Comparison of ENCODE assay signal across 30 cellular contexts in genomic region chr9:88623698-88624097, GRCh38.
"Had no signal": no experiment of that assay in that cellular context is flagged by ENCODE, and none has a peak within 500 bp of the region (broad histone marks: within the 10 kb centered on the region; RNA-seq: fewer than 3 reads in every experiment).

No MANE protein-coding gene starts in this region.

- ATAC-seq: activated CD8-positive, alpha-beta T cell treated with anti-CD3 and anti-CD28 coated beads for 36 hours; activated naive CD8-positive, alpha-beta T cell treated with anti-CD3 and anti-CD28 coated beads, Interleukin-2, amount 50 U/mL, for 24 hours; activated T-cell treated with anti-CD3 and anti-CD28 coated beads, Interleukin-2, amount 50 U/mL, for 4 hours had no signal

- H3K27ac ChIP-seq: ascending aorta, cardiac muscle cell, VCaP had no signal

- H3K4me3 ChIP-seq: ascending aorta, cardiac muscle cell had no signal

- H3K9me3 ChIP-seq: ascending aorta had no signal

- FAIRE-seq: bronchial epithelial cell, TTC549 had no signal

- H3K36me3 ChIP-seq: ascending aorta, cardiac muscle cell had no signal

- DNase-seq: activated B cell treated with CpG ODN at 0.5 μM for 24 hours; activated CD4-positive, alpha-beta memory T cell treated with anti-CD3 and anti-CD28 coated beads for 36 hours; activated CD4-positive, alpha-beta T cell treated with anti-CD3 and anti-CD28 coated beads for 4 hours; activated CD4-positive, alpha-beta T cell treated with anti-CD3 and anti-CD28 coated beads, Interleukin-2, amount 10 ng/mL, durations not matched to agents 24 days and 14 days; activated CD4-positive, alpha-beta T cell treated with anti-CD3 and anti-CD28 coated beads, Interleukin-2, amount 50 U/mL, for 1 hour; activated CD4-positive, alpha-beta T cell treated with anti-CD3 and anti-CD28 coated beads, Interleukin-2, amount 50 U/mL, for 4 hours; activated CD4-positive, CD25-positive, alpha-beta regulatory T cell treated with anti-CD3 and anti-CD28 coated beads, Interleukin-2, amount 50 U/mL, for 72 hours; activated CD8-positive, alpha-beta memory T cell treated with anti-CD3 and anti-CD28 coated beads, Interleukin-2, amount 50 U/mL, for 4 hours; activated CD8-positive, alpha-beta T cell treated with anti-CD3 and anti-CD28 coated beads for 36 hours; activated effector memory CD4-positive, alpha-beta T cell treated with Interleukin-2 at 50 U/mL for 16 hours; activated gamma-delta T cell; activated naive CD4-positive, alpha-beta T cell treated with anti-CD3 and anti-CD28 coated beads, Interleukin-2, amount 10 ng/mL, durations not matched to agents 7 days and 5 days; activated naive CD4-positive, alpha-beta T cell treated with Interleukin-2 at 50 U/mL for 16 hours; activated naive CD8-positive, alpha-beta T cell treated with anti-CD3 and anti-CD28 coated beads, Interleukin-2, amount 10 ng/mL, durations not matched to agents 7 days and 5 days; activated naive CD8-positive, alpha-beta T cell treated with anti-CD3 and anti-CD28 coated beads, Interleukin-2, amount 50 U/mL, for 24 hours; activated T-cell treated with anti-CD3 and anti-CD28 coated beads for 4 hours; activated T-cell treated with anti-CD3 and anti-CD28 coated beads, Interleukin-2, amount 50 U/mL, for 1 hour; activated T-cell treated with anti-CD3 and anti-CD28 coated beads, Interleukin-2, amount 50 U/mL, for 4 hours; amygdala; anterior cingulate cortex; caudate nucleus; cerebellar nuclear complex; T-helper 1 cell; T-helper 2 cell; T-helper 9 cell had no signal

- H3K27me3 ChIP-seq: ascending aorta, cardiac muscle cell had no signal
